ENCODE assay signal across 7 cellular contexts in the genomic region with DNA sequence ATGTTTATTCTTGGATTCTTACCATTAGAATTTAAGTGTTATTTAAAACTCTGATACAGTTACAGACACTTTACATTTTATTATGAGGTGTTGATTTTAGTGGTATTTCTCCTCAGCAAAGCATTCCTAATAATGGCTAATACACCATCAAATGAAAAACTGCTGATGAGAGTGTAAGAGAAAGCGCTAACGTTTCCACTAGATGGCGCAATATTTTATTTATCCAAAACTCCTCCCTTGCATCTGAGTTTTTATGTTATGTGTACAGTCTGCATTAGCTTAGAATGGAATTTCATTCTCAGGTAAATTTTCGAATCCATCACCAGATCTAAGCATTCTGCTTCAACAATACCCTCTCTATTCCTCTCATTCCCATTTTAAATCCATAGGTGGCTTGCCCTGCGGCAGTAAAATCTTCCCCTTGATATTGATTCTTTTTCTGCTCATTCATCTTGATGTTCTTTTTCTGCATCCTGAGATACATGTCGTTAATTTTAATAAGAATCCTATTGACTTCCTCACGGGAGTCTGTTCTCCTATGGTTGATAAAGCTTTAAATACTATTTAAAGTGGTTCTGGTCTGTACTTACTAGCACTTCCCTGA. TPM values are rescaled to one million over a fixed set of nuclear protein-coding genes. Genes with fewer than 3 reads are reported as not detected.
A peak's percentile ranks its signal among the peaks of the same experiment; 100 is the strongest.
DNase-seq lines count a peak whose midpoint lies in the region; ATAC-seq, FAIRE-seq and TF ChIP-seq lines count a peak whose summit lies in the region.

No MANE protein-coding gene starts in this region.

- H3K4me3 ChIP-seq in endothelial cell of umbilical vein (replicated peaks in 1 of 3; ENCODE audit: insufficient read depth in 1 of 3, low read depth in 1 of 3, low read length in 3 of 3), result no peak overlapping the region

- TF ChIP-seq CTCF in GM10248 (IDR thresholded peaks at IDR 0.05; ENCODE audit: control extremely low read depth, extremely low read depth, low read depth, missing control alignments), result peak; percentile 67
- peak; percentile 43 to 51 for TF ChIP-seq CTCF in endothelial cell of umbilical vein (IDR thresholded peaks at IDR 0.05; ENCODE audit: extremely low read depth in 1 of 2, insufficient read depth in 1 of 2, low read depth in 1 of 2, low read length in 2 of 2)

- H3K27ac ChIP-seq in endothelial cell of umbilical vein (ENCODE audit: insufficient read depth, low read depth, low read length), result no peak overlapping the region

- POLR2A ChIA-PET in GM10248 (lab: Yijun Ruan, JAX), result no interaction called here
- POLR2A ChIA-PET in endothelial cell of umbilical vein (lab: Charles Lee), result interaction anchor here (1.4 kb wide), 1 partner anchor 18 kb away, joined by 4 read pairs; no protein-coding TSS in a partner anchor
- POLR2A ChIA-PET in naive thymus-derived CD8-positive, alpha-beta T cell (lab: Charles Lee), result no interaction called here

- no peaks in the 10 kb centered on the region for H3K9me3 ChIP-seq in endothelial cell of umbilical vein (replicated peaks; ENCODE audit: control insufficient read depth, insufficient read depth, low read length)

- H3K27me3 Mint-ChIP-seq in naive thymus-derived CD8-positive, alpha-beta T cell, result peaks cover 0 to 5% (median 0%) of the 10 kb centered on the region in 5 donors

- H3K9me1 ChIP-seq in endothelial cell of umbilical vein (replicated peaks; ENCODE audit: control insufficient read depth, extremely low read depth, insufficient read depth, low read length), result no peaks in the 10 kb centered on the region

- H3K36me3 Mint-ChIP-seq in naive thymus-derived CD8-positive, alpha-beta T cell, result no peaks in the 10 kb centered on the region

- H3K9ac ChIP-seq in endothelial cell of umbilical vein (replicated peaks; ENCODE audit: extremely low read depth, insufficient read depth, low read length), result no peak overlapping the region

- no peak overlapping the region for H3K27ac Mint-ChIP-seq in naive thymus-derived CD8-positive, alpha-beta T cell

- intact Hi-C loops in endothelial cell of umbilical vein (cut with micrococcal nuclease), result loop anchor here (1.0 to 5.0 kb wide), 3 partner anchors 17 to 285 kb away; partner anchors contain the start of gene RBM45

- dilution Hi-C loops in endothelial cell of umbilical vein (cut with MboI; ENCODE audit: extremely low pct_ligation_motif_present, low sequenced_read_pairs), result no loop called here

- H3K9me3 Mint-ChIP-seq in naive thymus-derived CD8-positive, alpha-beta T cell, result no peaks in the 10 kb centered on the region

- peak overlapping the region; percentile 62 for H2AFZ ChIP-seq in endothelial cell of umbilical vein (ENCODE audit: low read depth, low read length)

- no peak for TF ChIP-seq POLR2A in endothelial cell of umbilical vein (IDR thresholded peaks at IDR 0.05; ENCODE audit: low read depth, low read length)

- no peak overlapping the region for H3K4me2 ChIP-seq in endothelial cell of umbilical vein (ENCODE audit: insufficient read depth, low read length)

- peak; percentile 95 for ATAC-seq in GM21529 (IDR thresholded peaks at IDR 0.05; ENCODE audit: unreplicated experiment)
- peak; percentile 66 to 74 for ATAC-seq in naive thymus-derived CD8-positive, alpha-beta T cell

- no peaks in the 10 kb centered on the region for H4K20me1 ChIP-seq in endothelial cell of umbilical vein (replicated peaks; ENCODE audit: control insufficient read depth, extremely low read depth, insufficient read depth, low read length)

- H3K4me3 Mint-ChIP-seq in naive thymus-derived CD8-positive, alpha-beta T cell, result no peak overlapping the region

- no peaks in the 10 kb centered on the region for H3K4me1 ChIP-seq in endothelial cell of umbilical vein (ENCODE audit: control insufficient read depth, extremely low read depth, insufficient read depth, low read length)

- peak; percentile 89 for FAIRE-seq in endothelial cell of umbilical vein (lab: Jason Lieb, UNC)

- no peaks in the 10 kb centered on the region for H3K36me3 ChIP-seq in endothelial cell of umbilical vein (ENCODE audit: control insufficient read depth in 2 of 2, extremely low read depth in 1 of 2, insufficient read depth in 2 of 2, low read length in 2 of 2)

- CTCF ChIA-PET in GM10248 (lab: Yijun Ruan, JAX) (interaction anchor here (0.8 to 4.8 kb wide), 16 partner anchors 8 to 445 kb away, joined by 3 to 75 read pairs (median 4); no protein-coding TSS in a partner anchor), endothelial cell of umbilical vein (lab: Charles Lee) (interaction anchor here (0.6 to 3.8 kb wide), 12 partner anchors 10 to 285 kb away, joined by 3 to 74 read pairs (median 4); partner anchors contain the start of gene RBM45)

- no peaks in the 10 kb centered on the region for H3K27me3 ChIP-seq in endothelial cell of umbilical vein (ENCODE audit: control insufficient read depth in 2 of 2, insufficient read depth in 2 of 2, low read length in 2 of 2)

- no TSS peak for BruUV-seq in endothelial cell of umbilical vein (replicated peaks; lab: Mats Ljungman, UMichigan)

- DNase-seq in GM10248 (ENCODE audit: extremely low spot score) (peak; percentile 40), HT-29 (ENCODE audit: low spot score) (peak; percentile 64), OCI-M1 (lab: John Stamatoyannopoulos, UW) (peak; percentile 79), endothelial cell of umbilical vein (ENCODE audit: low read depth, low spot score) (peak; percentile 59)
- DNase-seq in naive thymus-derived CD8-positive, alpha-beta T cell, result peak in 4 of 10 donors; percentile 5 to 51 (median 44)
- no peak for DNase-seq in stimulated activated CD4-positive, alpha-beta T cell treated with anti-CD3 and anti-CD28 coated beads, Interleukin-2, amount 100 ng/mL, for 24 hours

- H3K4me1 Mint-ChIP-seq in naive thymus-derived CD8-positive, alpha-beta T cell, result peaks cover 0 to 2% (median 0%) of the 10 kb centered on the region in 4 donors

- no peaks in the 10 kb centered on the region for H3K79me2 ChIP-seq in endothelial cell of umbilical vein (ENCODE audit: control insufficient read depth, insufficient read depth, low read length)

TF ChIP-seq in endothelial cell of umbilical vein, 7 proteins besides CTCF, POLR2A, EP300 and RAD21:
- no peak for TF ChIP-seq EZH2 (IDR thresholded peaks at IDR 0.05; ENCODE audit: borderline replicate concordance, low read depth, low read length, severe bottlenecking)
- no peak for TF ChIP-seq MAX (IDR thresholded peaks at IDR 0.05; ENCODE audit: insufficient read depth, insufficient read length)
- no peak for TF ChIP-seq POLR2AphosphoS5 (IDR thresholded peaks at IDR 0.05; ENCODE audit: insufficient read depth, low read depth, low read length)
- TF ChIP-seq FOS (IDR thresholded peaks at IDR 0.05; ENCODE audit: borderline replicate concordance, insufficient read depth, low read length), result no peak
- no peak for TF ChIP-seq MYC (IDR thresholded peaks at IDR 0.05; ENCODE audit: low read depth, low read length)
- TF ChIP-seq JUN (IDR thresholded peaks at IDR 0.05; ENCODE audit: borderline replicate concordance, insufficient read depth, insufficient read length, low read depth), result no peak
- TF ChIP-seq GATA2 (IDR thresholded peaks at IDR 0.05; ENCODE audit: insufficient read depth, insufficient read length, low read depth, low read length), result no peak

RNA-seq across cellular contexts. Expression of gene PRKRA, which starts 53.9 kb away (rescaled TPM):
- 45.1 and 53.5 TPM in 2 replicates for total RNA-seq in HT-29 (2014; rRNA removed; shearing (Covaris generic))
- 42.4 and 46.6 TPM in 2 replicates for total RNA-seq in endothelial cell of umbilical vein
- polyA plus RNA-seq in endothelial cell of umbilical vein, result 25.8 and 31.0 TPM in 2 replicates
- 29.8 and 34.6 TPM in 2 replicates for polyA plus RNA-seq in endothelial cell of umbilical vein (2011; cell fraction: cytosol; rRNA removed)
- 45.7 and 47.9 TPM in 2 replicates for polyA plus RNA-seq in endothelial cell of umbilical vein (2011; cell fraction: nucleus; rRNA removed)
- 32.8 and 38.2 TPM in 2 replicates for polyA plus RNA-seq in endothelial cell of umbilical vein (2012)
- 30.4 and 39.6 TPM in 2 replicates for polyA minus RNA-seq in endothelial cell of umbilical vein
- polyA minus RNA-seq in endothelial cell of umbilical vein (2011; cell fraction: cytosol; rRNA and poly(A)+ RNA removed), result 16.0 TPM
- polyA minus RNA-seq in endothelial cell of umbilical vein (2011; cell fraction: nucleus; rRNA and poly(A)+ RNA removed), result 67.9 and 68.7 TPM in 2 replicates
- total RNA-seq in naive thymus-derived CD8-positive, alpha-beta T cell, result 10 to 100 TPM; 66.1 to 74.8 TPM
- polyA plus RNA-seq in naive thymus-derived CD8-positive, alpha-beta T cell, result 10 to 100 TPM; 57.4 to 66.5 (median 61.6) TPM

RNA-seq across cellular contexts. Expression of gene PJVK, which starts 54.1 kb away (rescaled TPM):
- total RNA-seq in HT-29 (2014; rRNA removed; shearing (Covaris generic)), result 0.23 and 0.26 TPM in 2 replicates
- total RNA-seq in endothelial cell of umbilical vein, result 1.4 and 1.8 TPM in 2 replicates
- 1.3 TPM in 2 replicates for polyA plus RNA-seq in endothelial cell of umbilical vein
- 0.36 and 0.61 TPM in 2 replicates for polyA plus RNA-seq in endothelial cell of umbilical vein (2011; cell fraction: cytosol; rRNA removed)
- polyA plus RNA-seq in endothelial cell of umbilical vein (2011; cell fraction: nucleus; rRNA removed), result 9.7 and 13.0 TPM in 2 replicates
- 1.1 and 1.3 TPM in 2 replicates for polyA plus RNA-seq in endothelial cell of umbilical vein (2012)
- 2.5 and 2.6 TPM in 2 replicates for polyA minus RNA-seq in endothelial cell of umbilical vein
- polyA minus RNA-seq in endothelial cell of umbilical vein (2011; cell fraction: cytosol; rRNA and poly(A)+ RNA removed), result not detected
- polyA minus RNA-seq in endothelial cell of umbilical vein (2011; cell fraction: nucleus; rRNA and poly(A)+ RNA removed), result 3.0 and 3.9 TPM in 2 replicates
- total RNA-seq in naive thymus-derived CD8-positive, alpha-beta T cell, result 1 to 10 TPM; 4.2 to 4.5 TPM
- 1 to 10 TPM in 1 of 3 donors, under 1 TPM in 2; 0.38 to 1.6 (median 0.44) TPM for polyA plus RNA-seq in naive thymus-derived CD8-positive, alpha-beta T cell

Comparison
In these comparisons a context has a peak if more than half of its experiments do, and no peak if none do; other contexts are left out.
1. DNase-seq: peak in GM10248 (single experiment), HT-29 (single experiment), OCI-M1 (single experiment) and endothelial cell of umbilical vein (single experiment); none in stimulated activated CD4-positive, alpha-beta T cell treated with anti-CD3 and anti-CD28 coated beads, Interleukin-2, amount 100 ng/mL, for 24 hours (0 of 2).